8 cellular contexts compared by ENCODE assay signal in the genomic region with DNA sequence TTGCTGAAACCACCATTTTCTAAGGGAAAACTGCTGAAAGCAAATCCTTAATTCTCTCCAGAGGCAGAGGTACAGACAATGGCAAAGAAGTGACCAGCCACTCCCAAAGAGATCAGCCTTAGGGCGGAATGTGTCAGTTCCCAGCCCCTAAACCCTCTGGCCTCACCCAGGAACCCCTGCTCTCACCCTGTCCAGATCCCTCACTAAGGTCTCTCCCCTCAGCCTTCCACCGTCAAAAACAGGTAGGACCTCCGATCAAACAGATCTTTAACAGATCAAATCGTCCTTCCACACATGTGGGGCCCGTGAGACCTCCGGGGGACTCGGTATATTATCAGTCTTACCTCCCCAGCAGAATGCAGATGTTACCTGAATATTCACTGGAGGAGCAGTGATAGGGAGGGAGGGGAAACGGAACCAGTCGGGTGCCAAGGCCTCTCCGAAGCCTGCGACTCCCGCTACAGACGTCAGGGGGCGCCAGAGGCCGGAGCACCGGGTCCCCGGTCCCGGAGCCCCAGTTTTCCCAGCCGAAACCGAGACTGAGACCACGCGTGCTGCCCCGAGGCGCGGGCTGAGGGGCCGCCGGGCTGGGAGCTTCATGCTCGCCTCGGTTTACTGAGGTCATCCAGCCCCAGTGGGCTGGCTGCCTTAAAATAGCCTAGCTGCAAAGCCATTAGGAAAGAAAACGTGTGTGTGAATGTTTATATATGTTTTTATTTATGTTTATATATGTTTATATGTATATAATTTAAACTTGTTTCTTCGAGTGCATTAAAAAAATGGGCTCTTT. TPM values are rescaled to one million over a fixed set of nuclear protein-coding genes. Genes with fewer than 3 reads are reported as not detected.
DNase-seq lines count a peak whose midpoint lies in the region; ATAC-seq and TF ChIP-seq lines count a peak whose summit lies in the region.

No MANE protein-coding gene starts in this region.

- no peak for DNase-seq in AG04449 (ENCODE audit: low read depth, low spot score)
- peak; percentile 79 to 96 for DNase-seq in NCI-H526 (lab: John Stamatoyannopoulos, UW)
- DNase-seq in activated CD4-positive, alpha-beta T cell treated with anti-CD3 and anti-CD28 coated beads, Interleukin-2, amount 50 U/mL, for 24 hours (ENCODE audit: low read depth in 1 of 2, low spot score in 1 of 2) = peak; percentile 64 to 74
- peak; percentile 60 to 89 (median 78) for DNase-seq in dorsolateral prefrontal cortex
- DNase-seq in medulla oblongata (ENCODE audit: extremely low spot score) = peak; percentile 75
- peak; percentile 58 for DNase-seq in stimulated activated CD8-positive, alpha-beta memory T cell treated with anti-CD3 and anti-CD28 coated beads, Interleukin-12 subunit alpha, Interleukin-12 subunit beta, amount 100 ng/mL, for 4 hours (ENCODE audit: low read depth)

- H3K27me3 ChIP-seq in dorsolateral prefrontal cortex = no peaks in the 10 kb centered on the region

- peak overlapping the region in 6 of 59 donors; percentile 0 to 67 (median 42) for H3K27ac ChIP-seq in dorsolateral prefrontal cortex

- TF ChIP-seq CTCF in AG04449 (IDR thresholded peaks at IDR 0.05; ENCODE audit: insufficient read depth, low read length, missing control alignments) = peak; percentile 97
- peak; percentile 68 to 100 (median 97) for TF ChIP-seq CTCF in dorsolateral prefrontal cortex (IDR thresholded peaks at IDR 0.05 in 54 of 56, conservative IDR thresholded peaks at IDR 0.05 in 2 of 56; ENCODE audit: low read depth in 1 of 56, partially characterized antibody in 56 of 56)

- intact Hi-C loops in dorsolateral prefrontal cortex (cut with DNase I) = loop anchor here (1.0 to 10.0 kb wide), 6 partner anchors 61 to 618 kb away; partner anchors contain the start of gene POU2F1 (in 2 of the 2)

- POLR2A ChIA-PET in AG04449 (lab: Yijun Ruan, JAX) = no interaction called here

- H3K4me3 ChIP-seq in AG04449 (ENCODE audit: low read depth, low read length) (peak overlapping the region; percentile 45), dorsolateral prefrontal cortex (peak overlapping the region in 54 of 59 donors; percentile 7 to 66 (median 42))

- peak; percentile 69 for ATAC-seq in GM18858 (IDR thresholded peaks at IDR 0.05; ENCODE audit: unreplicated experiment)
- ATAC-seq in HG03342 (IDR thresholded peaks at IDR 0.05; ENCODE audit: unreplicated experiment) = peak; percentile 89

- CTCF ChIA-PET in AG04449 (lab: Yijun Ruan, JAX) = interaction anchor here (0.6 to 10.9 kb wide), 21 partner anchors 9 to 620 kb away, joined by 3 to 211 read pairs (median 4); no protein-coding TSS in a partner anchor

RNA-seq across cellular contexts. Expression of gene GPA33, which starts 23.6 kb away (rescaled TPM):
- total RNA-seq in dorsolateral prefrontal cortex = 1 to 10 TPM in 1 of 120 experiments, under 1 TPM in 54, not detected in 65; 0.13 to 1.1 (median 0.28) TPM

RNA-seq across cellular contexts. Expression of gene STYXL2, which starts 27.3 kb away (rescaled TPM):
- 1 to 10 TPM in 30 of 120 experiments, under 1 TPM in 90; 0.14 to 2.6 (median 0.71) TPM for total RNA-seq in dorsolateral prefrontal cortex
